In the genomic region with DNA sequence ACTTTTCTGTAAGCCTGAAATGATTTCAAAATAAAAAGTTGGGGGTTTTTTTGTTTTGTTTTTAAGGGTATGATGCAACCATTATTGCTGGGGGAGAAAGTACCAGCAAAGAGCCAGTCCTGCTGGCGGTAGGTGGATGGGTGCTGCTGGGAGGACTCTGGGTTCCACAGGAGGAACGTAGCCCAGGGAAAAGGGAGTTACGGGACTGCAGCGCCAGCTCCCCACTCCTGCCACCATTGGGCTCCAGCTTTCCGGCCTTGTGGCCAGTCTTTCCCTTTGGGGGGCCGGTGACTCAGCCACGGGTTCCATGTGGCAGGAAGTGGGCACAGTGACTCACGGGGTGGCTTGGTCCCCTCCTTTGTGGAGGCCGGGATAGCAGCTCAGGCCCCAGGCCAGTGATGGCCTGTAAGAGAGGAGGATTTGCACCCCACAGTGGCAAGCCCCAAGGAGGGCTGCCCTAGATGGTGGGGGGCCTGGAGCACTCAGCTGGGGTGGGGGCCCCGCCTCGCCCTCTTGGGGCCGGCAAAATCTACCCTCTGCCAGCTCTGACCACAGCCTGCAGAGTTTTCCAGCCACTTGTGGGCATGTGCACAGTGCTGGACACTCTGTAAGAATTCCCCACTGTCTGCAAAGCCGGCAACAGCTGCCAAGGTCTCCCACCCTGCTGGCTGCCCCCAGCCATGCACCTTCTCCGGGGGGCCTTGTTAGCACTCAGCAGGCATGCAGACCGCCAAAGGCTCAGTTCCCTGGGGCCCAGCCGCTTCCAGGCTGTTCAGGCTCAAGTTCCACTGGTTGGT, we compare ENCODE assay signal across 9 cellular contexts. TPM values are rescaled to one million over a fixed set of nuclear protein-coding genes. Genes with fewer than 3 reads are reported as not detected.
DNase-seq lines count a peak whose midpoint lies in the region; ATAC-seq and TF ChIP-seq lines count a peak whose summit lies in the region.
"Had no signal": no experiment of that assay in that cellular context is flagged by ENCODE, and none has a peak within 500 bp of the region (broad histone marks: within the 10 kb centered on the region; RNA-seq: fewer than 3 reads in every experiment).

No MANE protein-coding gene starts in this region.

- no peak overlapping the region for H3K4me3 Mint-ChIP-seq in osteocyte (ENCODE audit: unreplicated experiment)
- H3K4me3 Mint-ChIP-seq: activated naive CD8-positive, alpha-beta T cell treated with anti-CD3 and anti-CD28 coated beads, Interleukin-2, amount 10 ng/mL, durations not matched to agents 7 days and 5 days had no signal

- H3K36me3 ChIP-seq in brain microvascular endothelial cell (replicated peaks) = no peaks in the 10 kb centered on the region

- DNase-seq in EL = peak; percentile 96
- DNase-seq in MV-4-11 (lab: John Stamatoyannopoulos, UW) = peak; percentile 90
- DNase-seq in brain microvascular endothelial cell = peak; percentile 66
- no peak for DNase-seq in osteocyte (ENCODE audit: extremely low spot score, unreplicated experiment)
- no peak for DNase-seq in HPDE6-E6E7 (ENCODE audit: extremely low spot score)
- no peak for DNase-seq in DMS153 treated with DMSO at 0.1 percent for 48 hours (lab: John Stamatoyannopoulos, UW; ENCODE audit: unreplicated experiment)
- DNase-seq: activated naive CD8-positive, alpha-beta T cell treated with anti-CD3 and anti-CD28 coated beads, Interleukin-2, amount 10 ng/mL, durations not matched to agents 7 days and 5 days had no signal

- no peak overlapping the region for H3K4me3 ChIP-seq in brain microvascular endothelial cell (ENCODE audit: low read depth, low read length)

- TF ChIP-seq CTCF in brain microvascular endothelial cell (IDR thresholded peaks at IDR 0.05; ENCODE audit: low read depth, low read length, missing control alignments) = no peak
- peak; percentile 8 for TF ChIP-seq CTCF in osteocyte (IDR thresholded peaks at IDR 0.05)

- no peaks in the 10 kb centered on the region for H3K9me3 Mint-ChIP-seq in osteocyte (ENCODE audit: unreplicated experiment)
- H3K9me3 Mint-ChIP-seq: activated naive CD8-positive, alpha-beta T cell treated with anti-CD3 and anti-CD28 coated beads, Interleukin-2, amount 10 ng/mL, durations not matched to agents 7 days and 5 days had no signal

- H3K27me3 Mint-ChIP-seq in osteocyte (ENCODE audit: unreplicated experiment) = no peaks in the 10 kb centered on the region

- peaks cover 46% of the 10 kb centered on the region for H3K4me1 Mint-ChIP-seq in osteocyte (ENCODE audit: unreplicated experiment)

- ATAC-seq in GM19452 (IDR thresholded peaks at IDR 0.05; ENCODE audit: unreplicated experiment) (no peak), GM21381 (IDR thresholded peaks at IDR 0.05; ENCODE audit: unreplicated experiment) (no peak)

- H3K27ac Mint-ChIP-seq in osteocyte (ENCODE audit: unreplicated experiment) = peak overlapping the region; percentile 83
- H3K27ac Mint-ChIP-seq: activated naive CD8-positive, alpha-beta T cell treated with anti-CD3 and anti-CD28 coated beads, Interleukin-2, amount 10 ng/mL, durations not matched to agents 7 days and 5 days had no signal

- in situ Hi-C loops in brain microvascular endothelial cell (cut with HindIII; ENCODE audit: low pct_ligation_motif_present, low sequenced_read_pairs) = no loop called here

- H3K27ac ChIP-seq in brain microvascular endothelial cell = peak overlapping the region; percentile 64

- no peaks in the 10 kb centered on the region for H3K27me3 ChIP-seq in brain microvascular endothelial cell (replicated peaks)

- no peaks in the 10 kb centered on the region for H3K36me3 Mint-ChIP-seq in osteocyte (ENCODE audit: unreplicated experiment)
- H3K36me3 Mint-ChIP-seq: activated naive CD8-positive, alpha-beta T cell treated with anti-CD3 and anti-CD28 coated beads, Interleukin-2, amount 10 ng/mL, durations not matched to agents 7 days and 5 days had no signal

RNA-seq across cellular contexts. Expression of gene SOCS3, which starts 30.4 kb away (rescaled TPM):
- 79.1 and 86.4 TPM in 2 replicates for total RNA-seq in osteocyte

RNA-seq across cellular contexts. Expression of gene PGS1, which starts 49.0 kb away (rescaled TPM):
- 52.7 and 53.0 TPM in 2 replicates for total RNA-seq in osteocyte

Comparison
In these comparisons a context has a peak if more than half of its experiments do, and no peak if none do; other contexts are left out.
1. DNase-seq: peak in EL (single experiment), MV-4-11 (single experiment) and brain microvascular endothelial cell (single experiment); none in osteocyte (single experiment), HPDE6-E6E7 (single experiment) and DMS153 treated with DMSO at 0.1 percent for 48 hours (single experiment).